10 cellular contexts compared by ENCODE assay signal in the genomic region with DNA sequence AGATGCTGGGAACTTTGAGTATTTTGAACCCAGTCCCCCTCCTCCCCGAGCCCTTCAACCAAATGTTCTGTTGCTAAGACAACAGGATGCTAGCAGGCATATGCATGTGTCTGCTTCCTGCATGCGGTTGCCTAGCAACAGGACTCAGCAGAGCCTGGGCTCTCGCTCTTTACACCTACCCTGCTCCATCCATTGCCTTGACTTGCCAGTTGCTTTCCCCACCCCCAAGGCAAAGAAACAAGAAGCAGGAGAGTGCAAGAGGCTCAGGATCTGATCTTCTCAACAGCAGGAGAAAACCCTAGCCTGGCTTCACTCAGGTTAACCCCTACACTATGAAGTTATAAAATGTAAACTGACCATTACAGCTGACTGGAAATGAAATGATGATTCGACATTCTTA.
DNase-seq lines count a peak whose midpoint lies in the region; ATAC-seq, FAIRE-seq and TF ChIP-seq lines count a peak whose summit lies in the region.
"Had no signal": no experiment of that assay in that cellular context is flagged by ENCODE, and none has a peak within 500 bp of the region (broad histone marks: within the 10 kb centered on the region; RNA-seq: fewer than 3 reads in every experiment).

No MANE protein-coding gene starts in this region.

- no peaks in the 10 kb centered on the region for H3K9me3 ChIP-seq in K562 (replicated peaks; ENCODE audit: control insufficient read depth, insufficient read depth, low read depth, low read length)

- peak; percentile 90 for DNase-seq in DMS 273 (lab: John Stamatoyannopoulos, UW; ENCODE audit: unreplicated experiment)
- DNase-seq in HT1080 (ENCODE audit: low read depth) = peak; percentile 23
- DNase-seq in K562 (ENCODE audit: extremely low read depth in 1 of 4, low spot score in 3 of 4) = peak in 1 of 4 experiments; percentile 5
- DNase-seq in NCI-H187 treated with DMSO at 0.1 percent for 48 hours (lab: John Stamatoyannopoulos, UW) = no peak
- DNase-seq in HTR-8/SVneo (ENCODE audit: insufficient read length, low spot score) = no peak
- no peak for DNase-seq in hepatic stellate cell (ENCODE audit: low spot score)
- no peak for DNase-seq in stimulated activated effector memory CD8-positive, alpha-beta T cell treated with anti-CD3 and anti-CD28 coated beads, Interleukin-12 subunit alpha, Interleukin-12 subunit beta, amount 100 ng/mL, for 72 hours (ENCODE audit: low spot score in 2 of 2)

- intact Hi-C loops in K562 (cut with micrococcal nuclease) = no loop called here

- H3K4me3 ChIP-seq in K562 = no peak overlapping the region

- H3K27ac ChIP-seq in K562 (ENCODE audit: extremely low read depth, low read depth, low read length) = no peak overlapping the region

- H3K36me3 Mint-ChIP-seq in stimulated activated effector memory CD8-positive, alpha-beta T cell treated with anti-CD3 and anti-CD28 coated beads, Interleukin-12 subunit alpha, Interleukin-12 subunit beta, amount 100 ng/mL, for 72 hours = no peaks in the 10 kb centered on the region
- H3K36me3 Mint-ChIP-seq: memory B cell had no signal

- H3K9ac ChIP-seq in K562 (ENCODE audit: insufficient read depth in 1 of 2, low read depth in 2 of 2, low read length in 2 of 2) = no peak overlapping the region

- H3K4me1 Mint-ChIP-seq in stimulated activated effector memory CD8-positive, alpha-beta T cell treated with anti-CD3 and anti-CD28 coated beads, Interleukin-12 subunit alpha, Interleukin-12 subunit beta, amount 100 ng/mL, for 72 hours = no peaks in the 10 kb centered on the region
- H3K4me1 Mint-ChIP-seq: memory B cell had no signal

- no peaks in the 10 kb centered on the region for H3K4me1 ChIP-seq in K562 (replicated peaks in 1 of 2; ENCODE audit: control insufficient read depth in 2 of 2, insufficient read depth in 2 of 2, low read length in 2 of 2)

- TF ChIP-seq CTCF in K562 (IDR thresholded peaks at IDR 0.05 in 2 of 3, conservative IDR thresholded peaks at IDR 0.05 in 1 of 3; ENCODE audit: insufficient read depth in 2 of 3, low read depth in 1 of 3, low read length in 3 of 3) = no peak

- no peak for TF ChIP-seq POLR2A in K562 (conservative IDR thresholded peaks at IDR 0.05)

- H2AFZ ChIP-seq in K562 (ENCODE audit: low read depth, low read length) = no peak overlapping the region

- no peaks in the 10 kb centered on the region for H3K27me3 ChIP-seq in K562 (ENCODE audit: control insufficient read depth in 2 of 2, insufficient read depth in 2 of 2, low read length in 2 of 2)

- peak; percentile 75 for ATAC-seq in GM21360 (IDR thresholded peaks at IDR 0.05; ENCODE audit: unreplicated experiment)
- no peak for ATAC-seq in K562
- no peak for ATAC-seq in stimulated activated effector memory CD8-positive, alpha-beta T cell treated with anti-CD3 and anti-CD28 coated beads, Interleukin-12 subunit alpha, Interleukin-12 subunit beta, amount 100 ng/mL, for 72 hours

- POLR2A ChIA-PET in K562 (lab: Yijun Ruan, JAX) = no interaction called here

- no TSS peak for BruUV-seq in K562 (replicated peaks; lab: Mats Ljungman, UMichigan)

- no peak for FAIRE-seq in K562 (lab: Jason Lieb, UNC)
- no peak for FAIRE-seq in HTR-8/SVneo (lab: Jason Lieb, UNC)

- no peak overlapping the region for H3K27ac Mint-ChIP-seq in stimulated activated effector memory CD8-positive, alpha-beta T cell treated with anti-CD3 and anti-CD28 coated beads, Interleukin-12 subunit alpha, Interleukin-12 subunit beta, amount 100 ng/mL, for 72 hours
- H3K27ac Mint-ChIP-seq: dendritic cell treated with granulocyte-macrophage colony-stimulating factor and Interleukin-4, amounts not matched to agents 40 ng/mL and 50 ng/mL, for 4 days; memory B cell had no signal

- no peak overlapping the region for H3K4me3 Mint-ChIP-seq in stimulated activated effector memory CD8-positive, alpha-beta T cell treated with anti-CD3 and anti-CD28 coated beads, Interleukin-12 subunit alpha, Interleukin-12 subunit beta, amount 100 ng/mL, for 72 hours
- H3K4me3 Mint-ChIP-seq: dendritic cell treated with granulocyte-macrophage colony-stimulating factor and Interleukin-4, amounts not matched to agents 40 ng/mL and 50 ng/mL, for 4 days; memory B cell had no signal

- H3K4me2 ChIP-seq in K562 (ENCODE audit: insufficient read depth, low read length) = no peak overlapping the region

- no peaks in the 10 kb centered on the region for H3K36me3 ChIP-seq in K562 (ENCODE audit: control insufficient read depth, insufficient read depth, low read length)

- in situ Hi-C loops in K562 (cut with MboI) = no loop called here

- CTCF ChIA-PET in K562 (lab: Yijun Ruan, JAX; ENCODE audit: low intra/inter-chr PET ratio) = no interaction called here

- 5% methylated on average over 3 of the region's 4 CpGs for WGBS in K562 (ENCODE audit: insufficient coverage, low coverage, missing lambda C conversion rate)

- H3K9me3 Mint-ChIP-seq in stimulated activated effector memory CD8-positive, alpha-beta T cell treated with anti-CD3 and anti-CD28 coated beads, Interleukin-12 subunit alpha, Interleukin-12 subunit beta, amount 100 ng/mL, for 72 hours = no peaks in the 10 kb centered on the region
- H3K9me3 Mint-ChIP-seq: memory B cell had no signal

- H3K79me2 ChIP-seq in K562 (ENCODE audit: control insufficient read depth, insufficient read depth, low read length) = no peaks in the 10 kb centered on the region

- no peaks in the 10 kb centered on the region for H4K20me1 ChIP-seq in K562 (replicated peaks; ENCODE audit: control insufficient read depth, insufficient read depth, low read length)

- H3K9me1 ChIP-seq in K562 (ENCODE audit: control insufficient read depth, insufficient read depth, low read length) = no peaks in the 10 kb centered on the region

- no peak for TF ChIP-seq EP300 in K562 (IDR thresholded peaks at IDR 0.05; ENCODE audit: low read length)

- no peak for TF ChIP-seq RAD21 in K562 (CRISPR knock-in tag; conservative IDR thresholded peaks at IDR 0.05 in 1 of 2, IDR thresholded peaks at IDR 0.05 in 1 of 2)

TF ChIP-seq in K562, 482 proteins besides CTCF, POLR2A, EP300 and RAD21:
- TF ChIP-seq FUS (optimal IDR thresholded peaks at IDR 0.05; ENCODE audit: low read depth, low read length) = no peak
- TF ChIP-seq ZNF316 (IDR thresholded peaks at IDR 0.05) = 0 out of 2 replicates have a peak, but pooled peaks have one; percentile 2
- TF ChIP-seq, protein P1, sequence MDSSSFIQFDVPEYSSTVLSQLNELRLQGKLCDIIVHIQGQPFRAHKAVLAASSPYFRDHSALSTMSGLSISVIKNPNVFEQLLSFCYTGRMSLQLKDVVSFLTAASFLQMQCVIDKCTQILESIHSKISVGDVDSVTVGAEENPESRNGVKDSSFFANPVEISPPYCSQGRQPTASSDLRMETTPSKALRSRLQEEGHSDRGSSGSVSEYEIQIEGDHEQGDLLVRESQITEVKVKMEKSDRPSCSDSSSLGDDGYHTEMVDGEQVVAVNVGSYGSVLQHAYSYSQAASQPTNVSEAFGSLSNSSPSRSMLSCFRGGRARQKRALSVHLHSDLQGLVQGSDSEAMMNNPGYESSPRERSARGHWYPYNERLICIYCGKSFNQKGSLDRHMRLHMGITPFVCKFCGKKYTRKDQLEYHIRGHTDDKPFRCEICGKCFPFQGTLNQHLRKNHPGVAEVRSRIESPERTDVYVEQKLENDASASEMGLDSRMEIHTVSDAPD (CRISPR knock-in tag; IDR thresholded peaks at IDR 0.05) = no peak
- TF ChIP-seq DNMT1 (IDR thresholded peaks at IDR 0.05) = no peak
- no peak for TF ChIP-seq KDM1A (IDR thresholded peaks at IDR 0.05)
- TF ChIP-seq NCOR1 (IDR thresholded peaks at IDR 0.05) = no peak
- TF ChIP-seq POLR2B (IDR thresholded peaks at IDR 0.05; ENCODE audit: low read depth, partially characterized antibody) = no peak
- TF ChIP-seq, protein P2, sequence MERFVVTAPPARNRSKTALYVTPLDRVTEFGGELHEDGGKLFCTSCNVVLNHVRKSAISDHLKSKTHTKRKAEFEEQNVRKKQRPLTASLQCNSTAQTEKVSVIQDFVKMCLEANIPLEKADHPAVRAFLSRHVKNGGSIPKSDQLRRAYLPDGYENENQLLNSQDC (CRISPR knock-in tag; IDR thresholded peaks at IDR 0.05) = no peak
- peak; percentile 82 for TF ChIP-seq RFX1 (IDR thresholded peaks at IDR 0.05)
- no peak for TF ChIP-seq GATAD2B (IDR thresholded peaks at IDR 0.05; ENCODE audit: borderline replicate concordance)
- TF ChIP-seq HMGN3 (IDR thresholded peaks at IDR 0.05; ENCODE audit: borderline replicate concordance, extremely low read depth, insufficient read length, low read depth, low read length) = no peak
- TF ChIP-seq SP1 (CRISPR knock-in tag; IDR thresholded peaks at IDR 0.05) = no peak

Comparison
In these comparisons a context has a peak if more than half of its experiments do, and no peak if none do; other contexts are left out.
1. DNase-seq: peak in DMS 273 (single experiment) and HT1080 (single experiment); none in NCI-H187 treated with DMSO at 0.1 percent for 48 hours (single experiment), HTR-8/SVneo (single experiment), hepatic stellate cell (single experiment) and stimulated activated effector memory CD8-positive, alpha-beta T cell treated with anti-CD3 and anti-CD28 coated beads, Interleukin-12 subunit alpha, Interleukin-12 subunit beta, amount 100 ng/mL, for 72 hours (0 of 2).